8 cellular contexts compared by ENCODE assay signal in the genomic region with DNA sequence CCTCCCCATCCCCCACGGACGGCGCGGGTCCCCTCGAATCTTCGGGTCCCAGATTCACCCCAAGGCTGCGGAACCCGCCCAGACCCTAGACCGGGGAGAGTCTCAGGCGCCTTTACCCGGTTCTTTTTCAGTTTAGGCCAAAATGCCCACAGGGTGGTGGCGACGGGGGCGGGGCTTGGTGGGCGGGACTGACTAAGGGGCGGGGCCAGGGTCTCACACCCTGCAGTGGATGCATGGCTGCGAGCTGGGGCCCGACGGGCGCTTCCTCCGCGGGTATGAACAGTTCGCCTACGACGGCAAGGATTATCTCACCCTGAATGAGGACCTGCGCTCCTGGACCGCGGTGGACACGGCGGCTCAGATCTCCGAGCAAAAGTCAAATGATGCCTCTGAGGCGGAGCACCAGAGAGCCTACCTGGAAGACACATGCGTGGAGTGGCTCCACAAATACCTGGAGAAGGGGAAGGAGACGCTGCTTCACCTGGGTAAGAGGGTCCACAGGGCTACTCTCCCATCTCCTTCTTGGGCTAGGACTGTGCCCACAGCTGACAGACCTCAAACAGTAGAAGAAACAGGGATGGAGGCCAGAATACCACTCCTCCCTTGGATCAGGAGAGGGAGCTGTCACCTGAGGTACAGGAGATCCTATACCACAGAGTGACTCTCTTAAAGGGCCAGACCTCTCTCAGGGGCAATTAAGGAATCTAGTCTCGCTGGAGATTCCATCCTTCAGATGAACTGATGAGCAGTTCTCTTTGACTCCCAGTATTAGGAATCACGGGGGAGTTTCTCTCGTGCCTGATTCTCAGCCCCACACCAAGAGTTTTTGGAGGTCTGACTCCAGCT. TPM values are rescaled to one million over a fixed set of nuclear protein-coding genes. Genes with fewer than 3 reads are reported as not detected.
DNase-seq lines count a peak whose midpoint lies in the region; ATAC-seq and TF ChIP-seq lines count a peak whose summit lies in the region.

No MANE protein-coding gene starts in this region.

- peak overlapping the region; percentile 75 for H3K9ac ChIP-seq in KMS-11

- H3K9me3 ChIP-seq in breast epithelium = no peaks in the 10 kb centered on the region

- H3K36me3 ChIP-seq in KMS-11 (ENCODE audit: insufficient read depth) = no peaks in the 10 kb centered on the region
- H3K36me3 ChIP-seq in breast epithelium = no peaks in the 10 kb centered on the region

- no peak for TF ChIP-seq CTCF in KMS-11 (conservative IDR thresholded peaks at IDR 0.05; ENCODE audit: low read depth, low read length)
- no peak for TF ChIP-seq CTCF in WI38 (IDR thresholded peaks at IDR 0.05; ENCODE audit: low read depth, low read length)
- no peak for TF ChIP-seq CTCF in breast epithelium (IDR thresholded peaks at IDR 0.05)

- H3K4me3 ChIP-seq in KMS-11 (IDR thresholded peaks at IDR 0.05; ENCODE audit: insufficient read depth, low read depth, low read length) = no peak overlapping the region
- H3K4me3 ChIP-seq in WI38 (ENCODE audit: low read depth, low read length) = peak overlapping the region; percentile 96
- peak overlapping the region; percentile 81 to 94 (median 90) for H3K4me3 ChIP-seq in breast epithelium

- intact Hi-C loops in breast epithelium (cut with DNase I; ENCODE audit: low total_unique reads) = no loop called here

- no peak for ATAC-seq in GM21526 (IDR thresholded peaks at IDR 0.05; ENCODE audit: low FRiP score, unreplicated experiment)

- peak overlapping the region; percentile 68 for H3K4me2 ChIP-seq in KMS-11

- peaks cover 10% of the 10 kb centered on the region; the same call in 1 of the 2 replicates for H3K79me2 ChIP-seq in KMS-11 (ENCODE audit: insufficient read depth, low read depth)

- DNase-seq in DMS53 (lab: John Stamatoyannopoulos, UW) (peak; percentile 75), DMS53 treated with DMSO at 0.1 percent for 48 hours (lab: John Stamatoyannopoulos, UW; ENCODE audit: unreplicated experiment) (no peak), breast epithelium (ENCODE audit: low spot score in 2 of 2) (peak; percentile 47 to 65), iris pigment epithelial cell (ENCODE audit: low read depth) (peak; percentile 69)
- peak; percentile 78 to 79 for DNase-seq in stimulated activated CD4-positive, alpha-beta T cell treated with anti-CD3 and anti-CD28 coated beads, Interleukin-15, amount 100 ng/mL, for 48 hours (ENCODE audit: low read depth in 2 of 2)

- peak overlapping the region; percentile 65; the same call in 1 of the 2 replicates for H2AFZ ChIP-seq in KMS-11 (ENCODE audit: low read depth)

- H3K27me3 ChIP-seq in KMS-11 (ENCODE audit: insufficient read depth, low read depth) (peaks cover 5% of the 10 kb centered on the region; the same call in 1 of the 2 replicates), breast epithelium (no peaks in the 10 kb centered on the region)

- H3K4me1 ChIP-seq in KMS-11 (ENCODE audit: low read depth, poor library complexity, severe bottlenecking) = peaks cover 12% of the 10 kb centered on the region
- peaks cover 0 to 11% of the 10 kb centered on the region in 2 donors for H3K4me1 ChIP-seq in breast epithelium

- H3K27ac ChIP-seq in KMS-11 (peak overlapping the region; percentile 73), breast epithelium (peak overlapping the region; percentile 98 to 99)

- no peak for TF ChIP-seq POLR2A in breast epithelium (IDR thresholded peaks at IDR 0.05)

- H4K20me1 ChIP-seq in KMS-11 (ENCODE audit: insufficient read depth) = no peaks in the 10 kb centered on the region

RNA-seq across cellular contexts. Expression of a gene that starts 0.9 kb away (rescaled TPM):
- 100 to 1,000 TPM; 420 to 803 (median 575) TPM for total RNA-seq in breast epithelium
